In the genomic region with DNA sequence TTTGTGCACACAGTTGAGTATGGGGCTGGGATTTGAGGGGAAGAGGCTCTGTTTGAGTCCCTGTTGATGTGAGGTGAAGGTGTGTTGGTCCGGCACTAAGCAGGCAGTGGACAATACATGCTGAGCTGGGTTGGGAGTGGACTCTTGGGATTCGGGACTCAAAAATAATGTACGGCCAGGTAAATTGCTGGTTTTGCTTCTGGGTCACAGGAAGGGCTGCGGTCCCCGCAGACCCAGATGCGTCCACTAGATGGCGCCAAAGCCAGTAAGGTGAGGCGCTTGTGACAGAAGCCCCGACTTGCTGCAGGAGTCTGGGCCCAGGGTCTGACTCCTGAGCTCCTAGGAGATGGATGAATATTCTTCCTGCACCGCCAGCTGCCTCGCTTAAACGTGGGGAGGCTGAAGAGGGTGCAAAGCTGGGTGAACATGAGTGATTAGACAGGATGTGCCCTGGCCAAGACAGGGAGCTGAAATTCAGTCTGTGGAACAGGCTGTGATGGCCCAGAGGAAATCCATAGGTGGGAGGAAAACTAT, we compare ENCODE assay signal across 8 cellular contexts.
A peak's percentile ranks its signal among the peaks of the same experiment; 100 is the strongest.
DNase-seq lines count a peak whose midpoint lies in the region; ATAC-seq, FAIRE-seq and TF ChIP-seq lines count a peak whose summit lies in the region.

No MANE protein-coding gene starts in this region.

- DNase-seq in DMS114 treated with DMSO at 0.1 percent for 48 hours (lab: John Stamatoyannopoulos, UW; ENCODE audit: unreplicated experiment) (peak; percentile 34), NCI-H2107 (lab: John Stamatoyannopoulos, UW) (peak; percentile 88), astrocyte of the hippocampus (ENCODE audit: low read depth, low spot score) (peak; percentile 92), hypothalamus (lab: John Stamatoyannopoulos, UW) (peak in 48 of 51 donors; percentile 32 to 89 (median 69)), small intestine (peak; percentile 87)

- no peak for ATAC-seq in HG03159 (IDR thresholded peaks at IDR 0.05; ENCODE audit: unreplicated experiment)

- peaks cover 8% of the 10 kb centered on the region for H3K4me1 ChIP-seq in HEK293 (ENCODE audit: control insufficient read depth, insufficient read depth, low read length)
- peaks cover 0 to 8% of the 10 kb centered on the region in 2 donors for H3K4me1 ChIP-seq in small intestine (ENCODE audit: control insufficient read depth in 2 of 2, insufficient read depth in 1 of 2, low read depth in 1 of 2, low read length in 1 of 2)

- H3K9me3 ChIP-seq in HEK293 (ENCODE audit: control insufficient read depth, insufficient read depth, low read depth, low read length): no peaks in the 10 kb centered on the region
- H3K9me3 ChIP-seq in small intestine (ENCODE audit: control insufficient read depth, low read depth): no peaks in the 10 kb centered on the region

- POLR2A ChIA-PET in HEK293 (lab: Yijun Ruan, JAX): interaction anchor here (0.5 to 1.8 kb wide), 11 partner anchors 15 to 228 kb away, joined by 3 to 7 read pairs (median 3); a partner anchor contains a TSS

- H3K27ac ChIP-seq in HEK293 (ENCODE audit: extremely low read depth, low read depth, low read length) (no peak overlapping the region), small intestine (ENCODE audit: low read depth in 1 of 2, low read length in 1 of 2) (peak overlapping the region in 1 of 2 donors; percentile 29)

- peak; percentile 95 for TF ChIP-seq CTCF in HEK293 (tag by site-specific recombination; IDR thresholded peaks at IDR 0.05)

- H3K36me3 ChIP-seq in HEK293 (ENCODE audit: control insufficient read depth in 2 of 2, insufficient read depth in 1 of 2, low read length in 2 of 2): no peaks in the 10 kb centered on the region
- H3K36me3 ChIP-seq in small intestine (ENCODE audit: control insufficient read depth in 2 of 2, insufficient read depth in 2 of 2, low read length in 2 of 2): no peaks in the 10 kb centered on the region

- H3K27me3 ChIP-seq in small intestine (ENCODE audit: control insufficient read depth in 2 of 2, insufficient read depth in 2 of 2, low read length in 2 of 2): no peaks in the 10 kb centered on the region

- H3K4me3 ChIP-seq in HEK293 (ENCODE audit: low read depth, low read length) (no peak overlapping the region), small intestine (ENCODE audit: low read depth in 1 of 2, low read length in 2 of 2) (no peak overlapping the region)

- 1 to 2% (median 2%) methylated on average over 12 of the region's 12 CpGs for WGBS in small intestine, 3 donors

- CTCF ChIA-PET in HEK293 (lab: Yijun Ruan, JAX): interaction anchor here (0.5 to 7.2 kb wide), 111 partner anchors 9 to 1841 kb away, joined by 3 to 174 read pairs (median 5); a partner anchor contains a TSS

- FAIRE-seq in TTC549 (lab: Jason Lieb, UNC) (peak; percentile 33), small intestine (lab: Jason Lieb, UNC) (no peak)

TF ChIP-seq in HEK293, 187 proteins besides CTCF, POLR2A, EP300 and RAD21 (continues in another document):
- TF ChIP-seq YY1 (tag by site-specific recombination; IDR thresholded peaks at IDR 0.05): no peak
- no peak for TF ChIP-seq ZNF155 (tag by site-specific recombination; IDR thresholded peaks at IDR 0.05)
- no peak for TF ChIP-seq ZNF311 (tag by site-specific recombination; IDR thresholded peaks at IDR 0.05; ENCODE audit: borderline replicate concordance)
- TF ChIP-seq ZNF701 (tag by site-specific recombination; IDR thresholded peaks at IDR 0.05): no peak
- no peak for TF ChIP-seq ZNF610 (tag by site-specific recombination; IDR thresholded peaks at IDR 0.05; ENCODE audit: borderline replicate concordance)
- TF ChIP-seq, protein P1, sequence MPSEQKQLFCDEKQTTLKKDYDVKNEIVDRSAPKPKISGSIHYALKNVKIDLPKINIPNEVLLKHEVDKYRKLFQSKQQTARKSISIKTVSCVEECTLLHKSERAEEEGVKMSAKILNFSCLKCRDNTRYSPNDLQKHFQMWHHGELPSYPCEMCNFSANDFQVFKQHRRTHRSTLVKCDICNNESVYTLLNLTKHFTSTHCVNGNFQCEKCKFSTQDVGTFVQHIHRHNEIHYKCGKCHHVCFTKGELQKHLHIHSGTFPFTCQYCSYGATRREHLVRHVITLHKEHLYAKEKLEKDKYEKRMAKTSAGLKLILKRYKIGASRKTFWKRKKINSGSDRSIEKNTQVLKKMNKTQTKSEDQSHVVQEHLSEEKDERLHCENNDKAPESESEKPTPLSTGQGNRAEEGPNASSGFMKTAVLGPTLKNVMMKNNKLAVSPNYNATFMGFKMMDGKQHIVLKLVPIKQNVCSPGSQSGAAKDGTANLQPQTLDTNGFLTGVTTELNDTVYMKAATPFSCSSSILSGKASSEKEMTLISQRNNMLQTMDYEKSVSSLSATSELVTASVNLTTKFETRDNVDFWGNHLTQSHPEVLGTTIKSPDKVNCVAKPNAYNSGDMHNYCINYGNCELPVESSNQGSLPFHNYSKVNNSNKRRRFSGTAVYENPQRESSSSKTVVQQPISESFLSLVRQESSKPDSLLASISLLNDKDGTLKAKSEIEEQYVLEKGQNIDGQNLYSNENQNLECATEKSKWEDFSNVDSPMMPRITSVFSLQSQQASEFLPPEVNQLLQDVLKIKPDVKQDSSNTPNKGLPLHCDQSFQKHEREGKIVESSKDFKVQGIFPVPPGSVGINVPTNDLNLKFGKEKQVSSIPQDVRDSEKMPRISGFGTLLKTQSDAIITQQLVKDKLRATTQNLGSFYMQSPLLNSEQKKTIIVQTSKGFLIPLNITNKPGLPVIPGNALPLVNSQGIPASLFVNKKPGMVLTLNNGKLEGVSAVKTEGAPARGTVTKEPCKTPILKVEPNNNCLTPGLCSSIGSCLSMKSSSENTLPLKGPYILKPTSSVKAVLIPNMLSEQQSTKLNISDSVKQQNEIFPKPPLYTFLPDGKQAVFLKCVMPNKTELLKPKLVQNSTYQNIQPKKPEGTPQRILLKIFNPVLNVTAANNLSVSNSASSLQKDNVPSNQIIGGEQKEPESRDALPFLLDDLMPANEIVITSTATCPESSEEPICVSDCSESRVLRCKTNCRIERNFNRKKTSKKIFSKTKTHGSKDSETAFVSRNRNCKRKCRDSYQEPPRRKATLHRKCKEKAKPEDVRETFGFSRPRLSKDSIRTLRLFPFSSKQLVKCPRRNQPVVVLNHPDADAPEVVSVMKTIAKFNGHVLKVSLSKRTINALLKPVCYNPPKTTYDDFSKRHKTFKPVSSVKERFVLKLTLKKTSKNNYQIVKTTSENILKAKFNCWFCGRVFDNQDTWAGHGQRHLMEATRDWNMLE (tag by site-specific recombination; conservative IDR thresholded peaks at IDR 0.05; ENCODE audit: low read depth): 0 out of 2 replicates have a peak, but pooled peaks have one; percentile 14
- TF ChIP-seq, protein P2, sequence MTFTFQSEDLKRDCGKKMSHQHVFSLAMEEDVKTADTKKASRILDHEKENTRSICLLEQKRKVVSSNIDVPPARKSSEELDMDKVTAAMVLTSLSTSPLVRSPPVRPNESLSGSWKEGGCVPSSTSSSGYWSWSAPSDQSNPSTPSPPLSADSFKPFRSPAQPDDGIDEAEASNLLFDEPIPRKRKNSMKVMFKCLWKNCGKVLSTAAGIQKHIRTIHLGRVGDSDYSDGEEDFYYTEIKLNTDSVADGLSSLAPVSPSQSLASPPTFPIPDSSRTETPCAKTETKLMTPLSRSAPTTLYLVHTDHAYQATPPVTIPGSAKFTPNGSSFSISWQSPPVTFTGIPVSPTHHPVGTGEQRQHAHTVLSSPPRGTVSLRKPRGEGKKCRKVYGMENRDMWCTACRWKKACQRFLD (tag by site-specific recombination; IDR thresholded peaks at IDR 0.05): no peak
- TF ChIP-seq, protein P3, sequence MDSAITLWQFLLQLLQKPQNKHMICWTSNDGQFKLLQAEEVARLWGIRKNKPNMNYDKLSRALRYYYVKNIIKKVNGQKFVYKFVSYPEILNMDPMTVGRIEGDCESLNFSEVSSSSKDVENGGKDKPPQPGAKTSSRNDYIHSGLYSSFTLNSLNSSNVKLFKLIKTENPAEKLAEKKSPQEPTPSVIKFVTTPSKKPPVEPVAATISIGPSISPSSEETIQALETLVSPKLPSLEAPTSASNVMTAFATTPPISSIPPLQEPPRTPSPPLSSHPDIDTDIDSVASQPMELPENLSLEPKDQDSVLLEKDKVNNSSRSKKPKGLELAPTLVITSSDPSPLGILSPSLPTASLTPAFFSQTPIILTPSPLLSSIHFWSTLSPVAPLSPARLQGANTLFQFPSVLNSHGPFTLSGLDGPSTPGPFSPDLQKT (IDR thresholded peaks at IDR 0.05; ENCODE audit: borderline replicate concordance, low read depth, low read length): no peak
- TF ChIP-seq ZNF223 (tag by site-specific recombination; IDR thresholded peaks at IDR 0.05): no peak
- TF ChIP-seq, protein P4, sequence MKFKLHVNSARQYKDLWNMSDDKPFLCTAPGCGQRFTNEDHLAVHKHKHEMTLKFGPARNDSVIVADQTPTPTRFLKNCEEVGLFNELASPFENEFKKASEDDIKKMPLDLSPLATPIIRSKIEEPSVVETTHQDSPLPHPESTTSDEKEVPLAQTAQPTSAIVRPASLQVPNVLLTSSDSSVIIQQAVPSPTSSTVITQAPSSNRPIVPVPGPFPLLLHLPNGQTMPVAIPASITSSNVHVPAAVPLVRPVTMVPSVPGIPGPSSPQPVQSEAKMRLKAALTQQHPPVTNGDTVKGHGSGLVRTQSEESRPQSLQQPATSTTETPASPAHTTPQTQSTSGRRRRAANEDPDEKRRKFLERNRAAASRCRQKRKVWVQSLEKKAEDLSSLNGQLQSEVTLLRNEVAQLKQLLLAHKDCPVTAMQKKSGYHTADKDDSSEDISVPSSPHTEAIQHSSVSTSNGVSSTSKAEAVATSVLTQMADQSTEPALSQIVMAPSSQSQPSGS (tag by site-specific recombination; IDR thresholded peaks at IDR 0.05; ENCODE audit: low read depth): no peak
- TF ChIP-seq ZNF658 (tag by site-specific recombination; IDR thresholded peaks at IDR 0.05): no peak
- TF ChIP-seq ZNF391 (tag by site-specific recombination; IDR thresholded peaks at IDR 0.05; ENCODE audit: borderline replicate concordance, low read depth): no peak
- no peak for TF ChIP-seq HOXA7 (CRISPR knock-in tag; IDR thresholded peaks at IDR 0.05; ENCODE audit: borderline replicate concordance)
- no peak for TF ChIP-seq ZBTB21 (tag by site-specific recombination; IDR thresholded peaks at IDR 0.05)
- no peak for TF ChIP-seq ZNF433 (tag by site-specific recombination; IDR thresholded peaks at IDR 0.05; ENCODE audit: low read depth)
- TF ChIP-seq, protein P5, sequence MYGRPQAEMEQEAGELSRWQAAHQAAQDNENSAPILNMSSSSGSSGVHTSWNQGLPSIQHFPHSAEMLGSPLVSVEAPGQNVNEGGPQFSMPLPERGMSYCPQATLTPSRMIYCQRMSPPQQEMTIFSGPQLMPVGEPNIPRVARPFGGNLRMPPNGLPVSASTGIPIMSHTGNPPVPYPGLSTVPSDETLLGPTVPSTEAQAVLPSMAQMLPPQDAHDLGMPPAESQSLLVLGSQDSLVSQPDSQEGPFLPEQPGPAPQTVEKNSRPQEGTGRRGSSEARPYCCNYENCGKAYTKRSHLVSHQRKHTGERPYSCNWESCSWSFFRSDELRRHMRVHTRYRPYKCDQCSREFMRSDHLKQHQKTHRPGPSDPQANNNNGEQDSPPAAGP (tag by site-specific recombination; IDR thresholded peaks at IDR 0.05): no peak; the same call in 1 of the 2 replicates

Comparison
In these comparisons a context has a peak if more than half of its experiments do, and no peak if none do; other contexts are left out.
1. DNase-seq: peak in every context shown above with its lines; median percentile 92 in astrocyte of the hippocampus; 88 in NCI-H2107; 87 in small intestine; 69 in hypothalamus; 34 in DMS114 treated with DMSO at 0.1 percent for 48 hours.